Comparison of ENCODE assay signal across 13 cellular contexts in genomic region chr17:73358668-73359067, GRCh38. TPM values are rescaled to one million over a fixed set of nuclear protein-coding genes. Genes with fewer than 3 reads are reported as not detected.
A peak's percentile ranks its signal among the peaks of the same experiment; 100 is the strongest.
DNase-seq lines count a peak whose midpoint lies in the region; ATAC-seq, FAIRE-seq and TF ChIP-seq lines count a peak whose summit lies in the region.
"Had no signal": no experiment of that assay in that cellular context is flagged by ENCODE, and none has a peak within 500 bp of the region (broad histone marks: within the 10 kb centered on the region; RNA-seq: fewer than 3 reads in every experiment).

No MANE protein-coding gene starts in this region.

- H3K4me3 ChIP-seq in breast epithelium: no peak overlapping the region
- H3K4me3 ChIP-seq in H1 (ENCODE audit: extremely low read depth in 1 of 4, insufficient read depth in 2 of 4, low read depth in 3 of 4, low read length in 4 of 4): no peak overlapping the region
- H3K4me3 ChIP-seq in prostate gland: no peak overlapping the region

- H4K91ac ChIP-seq in H1 (replicated peaks; ENCODE audit: insufficient read length, low read length): no peak overlapping the region

- H3K18ac ChIP-seq in H1 (ENCODE audit: extremely low read depth, low read length): no peak overlapping the region

- no peak overlapping the region for H2BK5ac ChIP-seq in H1 (ENCODE audit: low read depth, low read length)

- TF ChIP-seq POLR2A in breast epithelium (IDR thresholded peaks at IDR 0.05): no peak
- TF ChIP-seq POLR2A in H1 (IDR thresholded peaks at IDR 0.05; ENCODE audit: control extremely low read depth in 1 of 2, low read depth in 2 of 2, low read length in 2 of 2): no peak
- TF ChIP-seq POLR2A in prostate gland (IDR thresholded peaks at IDR 0.05): no peak

- no peak overlapping the region for H3K23ac ChIP-seq in H1 (ENCODE audit: insufficient read length)

- no peak overlapping the region for H3K9ac ChIP-seq in H1 (replicated peaks in 1 of 4; ENCODE audit: extremely low read depth in 1 of 4, low read depth in 3 of 4, low read length in 3 of 4)

- no TSS peak for BruUV-seq in MCF 10A (replicated peaks; lab: Mats Ljungman, UMichigan)

- no peak overlapping the region for H2BK20ac ChIP-seq in H1 (ENCODE audit: low read length)

- no peak overlapping the region for H3K27ac Mint-ChIP-seq in MCF 10A (ENCODE audit: low read depth, unreplicated experiment)
- H3K27ac Mint-ChIP-seq: CD8-positive, alpha-beta memory T cell had no signal

- no peaks in the 10 kb centered on the region for H3K36me3 Mint-ChIP-seq in MCF 10A (ENCODE audit: insufficient read depth, unreplicated experiment)
- H3K36me3 Mint-ChIP-seq: CD8-positive, alpha-beta memory T cell had no signal

- H3K79me1 ChIP-seq in H1 (ENCODE audit: low read depth, low read length): no peaks in the 10 kb centered on the region

- H4K20me1 ChIP-seq in H1 (replicated peaks in 1 of 2; ENCODE audit: control insufficient read depth in 1 of 2, insufficient read depth in 2 of 2, low read length in 2 of 2): no peaks in the 10 kb centered on the region

- CTCF ChIA-PET in MCF 10A (lab: Yijun Ruan, JAX): interaction anchor here (1.1 to 1.9 kb wide), 4 partner anchors 29 to 631 kb away, joined by 3 to 6 read pairs (median 4); partner anchors contain the start of gene CDC42EP4
- CTCF ChIA-PET in H1 (lab: Charles Lee; ENCODE audit: partially characterized antibody): interaction anchor here (0.8 to 16.5 kb wide), 5 partner anchors 11 to 104 kb away, joined by 3 to 439 read pairs (median 18); partner anchors contain the start of genes CDC42EP4 and CPSF4L

- no peak for TF ChIP-seq EP300 in H1 (IDR thresholded peaks at IDR 0.05; ENCODE audit: borderline replicate concordance in 1 of 2, low read depth in 2 of 2, low read length in 2 of 2)

- POLR2A ChIA-PET in MCF 10A (lab: Yijun Ruan, JAX): interaction anchor here (1.7 kb wide), 2 partner anchors 48 to 50 kb away, joined by 8 to 20 read pairs; partner anchors contain the start of gene CDC42EP4
- POLR2A ChIA-PET in H1 (lab: Charles Lee; ENCODE audit: partially characterized antibody): no interaction called here

- TF ChIP-seq CTCF in breast epithelium (IDR thresholded peaks at IDR 0.05) (no peak), MCF 10A (IDR thresholded peaks at IDR 0.05; ENCODE audit: unreplicated experiment) (no peak), H1 (IDR thresholded peaks at IDR 0.05; ENCODE audit: control extremely low read depth in 1 of 3, insufficient read depth in 1 of 3, low read depth in 1 of 3, low read length in 3 of 3) (no peak), prostate gland (IDR thresholded peaks at IDR 0.05) (no peak)

- peak overlapping the region; percentile 75; the same call in 1 of the 2 replicates for H2BK12ac ChIP-seq in H1 (ENCODE audit: low read depth, low read length)

- H3K9me3 ChIP-seq in breast epithelium (no peaks in the 10 kb centered on the region), H1 (ENCODE audit: insufficient read depth in 2 of 2, low read depth in 1 of 2, low read length in 1 of 2) (no peaks in the 10 kb centered on the region), prostate gland (no peaks in the 10 kb centered on the region)

- no peaks in the 10 kb centered on the region for H3K9me3 Mint-ChIP-seq in MCF 10A (ENCODE audit: unreplicated experiment)
- H3K9me3 Mint-ChIP-seq: CD8-positive, alpha-beta memory T cell had no signal

- peaks cover 2% of the 10 kb centered on the region; the same call in 1 of the 2 replicates for H3K23me2 ChIP-seq in H1 (ENCODE audit: low read depth, low read length)

- no peak overlapping the region for H3K4me2 ChIP-seq in H1 (ENCODE audit: insufficient read depth in 1 of 2, low read depth in 2 of 2, low read length in 2 of 2)

- no peak for FAIRE-seq in H1 (lab: Jason Lieb, UNC)
- FAIRE-seq: H54 had no signal

- no peaks in the 10 kb centered on the region for H3K36me3 ChIP-seq in breast epithelium
- H3K36me3 ChIP-seq in H1 (ENCODE audit: control insufficient read depth in 2 of 4, insufficient read depth in 4 of 4, low read length in 3 of 4): no peaks in the 10 kb centered on the region
- no peaks in the 10 kb centered on the region for H3K36me3 ChIP-seq in prostate gland

- H2AFZ ChIP-seq in H1 (ENCODE audit: low read length): no peak overlapping the region

- H3K4me3 Mint-ChIP-seq in MCF 10A (ENCODE audit: unreplicated experiment): no peak overlapping the region
- H3K4me3 Mint-ChIP-seq: CD8-positive, alpha-beta memory T cell had no signal

- H4K5ac ChIP-seq in H1 (ENCODE audit: insufficient read length, low read depth, low read length): no peak overlapping the region

- no peak overlapping the region for H3K14ac ChIP-seq in H1 (ENCODE audit: insufficient read length)

- H3K4me1 Mint-ChIP-seq in MCF 10A (ENCODE audit: insufficient read depth, unreplicated experiment): peaks cover 20% of the 10 kb centered on the region
- H3K4me1 Mint-ChIP-seq: CD8-positive, alpha-beta memory T cell had no signal

- H3K27me3 Mint-ChIP-seq in MCF 10A (ENCODE audit: insufficient read depth, unreplicated experiment): no peaks in the 10 kb centered on the region
- H3K27me3 Mint-ChIP-seq: CD8-positive, alpha-beta memory T cell had no signal

- ATAC-seq in left ventricle myocardium superior: peak; percentile 68
- ATAC-seq in HG03025 (IDR thresholded peaks at IDR 0.05; ENCODE audit: low FRiP score, unreplicated experiment): no peak

- no peak overlapping the region for H2BK120ac ChIP-seq in H1 (replicated peaks; ENCODE audit: low read depth, low read length)

- no peaks in the 10 kb centered on the region for H3K79me2 ChIP-seq in H1 (ENCODE audit: control insufficient read depth in 1 of 2, insufficient read depth in 2 of 2, low read length in 2 of 2)

- DNase-seq in breast epithelium (ENCODE audit: low spot score in 2 of 2) (peak in 1 of 2 donors; percentile 73), MCF 10A (ENCODE audit: unreplicated experiment) (no peak), H1 (ENCODE audit: low read depth in 1 of 2, low spot score in 2 of 2) (no peak), left ventricle myocardium superior (peak; percentile 86), prostate gland (ENCODE audit: low spot score) (peak; percentile 65)
- DNase-seq in activated CD8-positive, alpha-beta memory T cell treated with anti-CD3 and anti-CD28 coated beads for 24 hours: no peak
- no peak for DNase-seq in stimulated activated CD4-positive, alpha-beta T cell treated with anti-CD3 and anti-CD28 coated beads, Interleukin-2, amount 100 ng/mL, for 48 hours
- DNase-seq: CD8-positive, alpha-beta memory T cell; DMS53; GF-D8 had no signal

- no peak overlapping the region for H3K56ac ChIP-seq in H1 (replicated peaks; ENCODE audit: insufficient read length, low read depth, low read length)

- H3K27me3 ChIP-seq in breast epithelium: no peaks in the 10 kb centered on the region
- no peaks in the 10 kb centered on the region for H3K27me3 ChIP-seq in H1 (replicated peaks in 1 of 4; ENCODE audit: control insufficient read depth in 3 of 4, extremely low read depth in 1 of 4, insufficient read depth in 3 of 4, low read length in 3 of 4)
- H3K27me3 ChIP-seq in prostate gland (replicated peaks; ENCODE audit: insufficient read depth): no peaks in the 10 kb centered on the region

- 87% methylated on average over 9 of the region's 9 CpGs; no CpG with 5 or more reads in 1 of the 2 experiments for WGBS in H1 (ENCODE audit: extremely low coverage in 1 of 2, insufficient coverage in 1 of 2, insufficient read length in 1 of 2, insufficient replicate concordance in 2 of 2, low coverage in 1 of 2, low lambda C conversion rate in 2 of 2, missing lambda C conversion rate in 1 of 2), 2 experiments
- WGBS in prostate gland: 52% methylated on average over 9 of the region's 9 CpGs

- H4K8ac ChIP-seq in H1 (ENCODE audit: extremely low read depth, insufficient read depth, low read length): no peak overlapping the region

- no peak for TF ChIP-seq RAD21 in H1 (IDR thresholded peaks at IDR 0.05 in 1 of 2, conservative IDR thresholded peaks at IDR 0.05 in 1 of 2; ENCODE audit: low read depth in 2 of 2, low read length in 2 of 2)

- intact Hi-C loops in breast epithelium (cut with DNase I; ENCODE audit: low total_unique reads) (no loop called here), MCF 10A (cut with micrococcal nuclease) (no loop called here), left ventricle myocardium superior (cut with micrococcal nuclease) (no loop called here), prostate gland (cut with DNase I) (loop anchor here (5.0 kb wide), 1 partner anchor 36 kb away; no protein-coding TSS in a partner anchor)

- H3K4me1 ChIP-seq in breast epithelium: peaks cover 6 to 14% of the 10 kb centered on the region in 2 donors
- H3K4me1 ChIP-seq in H1 (replicated peaks in 1 of 4; ENCODE audit: control insufficient read depth in 3 of 4, insufficient read depth in 4 of 4, low read length in 3 of 4): peaks cover 4 to 28% (median 24%) of the 10 kb centered on the region in 4 experiments
- peaks cover 18% of the 10 kb centered on the region for H3K4me1 ChIP-seq in prostate gland (replicated peaks)

- no peak overlapping the region for H2BK15ac ChIP-seq in H1 (ENCODE audit: low read length)

- H3K4ac ChIP-seq in H1 (replicated peaks; ENCODE audit: insufficient read length, low read depth, low read length): no peak overlapping the region

- H3K27ac ChIP-seq in breast epithelium (peak overlapping the region; percentile 3 to 79), H1 (ENCODE audit: low read depth, low read length) (no peak overlapping the region), prostate gland (peak overlapping the region; percentile 49 to 69)
- H3K27ac ChIP-seq: 22Rv1 had no signal

- H2AK5ac ChIP-seq in H1 (ENCODE audit: low read depth, low read length): no peak overlapping the region

TF ChIP-seq in H1, 55 proteins besides CTCF, POLR2A, EP300 and RAD21:
- no peak for TF ChIP-seq BRCA1 (IDR thresholded peaks at IDR 0.05; ENCODE audit: low read depth, low read length)
- TF ChIP-seq NRF1 (IDR thresholded peaks at IDR 0.05; ENCODE audit: low read depth, low read length): no peak

RNA-seq across cellular contexts. Expression of gene CDC42EP4, which starts 46.9 kb away (rescaled TPM):
- total RNA-seq in breast epithelium: 100 to 1,000 TPM in 2 of 3 donors, 10 to 100 TPM in 1; 71.0 to 141 (median 112) TPM
- total RNA-seq in MCF 10A (2022): 11.0 and 12.2 TPM in 2 replicates
- 12.6 and 13.1 TPM in 2 replicates for total RNA-seq in H1 (2021; fragmentation: NEBNext Ultra II Directional; extraction: Animal tissue kit (Norgen Biotek cat#: 25700))
- 8.8 and 13.9 TPM in 2 replicates for polyA plus RNA-seq in H1 (2011; rRNA removed)
- 10.7 TPM for polyA plus RNA-seq in H1 (2011; cell fraction: cytosol; rRNA removed)
- 12.2 TPM for polyA plus RNA-seq in H1 (2011; cell fraction: nucleus; rRNA removed)
- 8.2 to 11.6 TPM (median 10.3 TPM) in 4 replicates for polyA plus RNA-seq in H1 (2012, experiment 1 of 2)
- polyA plus RNA-seq in H1 (2012, experiment 2 of 2): 11.4 TPM
- polyA plus RNA-seq in H1 (2013, experiment 1 of 2): 6.2 TPM
- polyA plus RNA-seq in H1 (2013, experiment 2 of 2): 6.5 TPM
- polyA minus RNA-seq in H1 (2011; rRNA and poly(A)+ RNA removed): 10.9 and 12.7 TPM in 2 replicates
- polyA minus RNA-seq in H1 (2011; cell fraction: cytosol; rRNA and poly(A)+ RNA removed): 13.9 TPM
- 19.5 TPM for polyA minus RNA-seq in H1 (2011; cell fraction: nucleus; rRNA and poly(A)+ RNA removed)
- 51.4 TPM for total RNA-seq in left ventricle myocardium superior
- 100 to 1,000 TPM; 119 to 186 TPM for total RNA-seq in prostate gland

Comparison
In these comparisons a context has a peak if more than half of its experiments do, and no peak if none do; other contexts are left out.
1. DNase-seq: peak in left ventricle myocardium superior (single experiment) and prostate gland (single experiment); none in MCF 10A (single experiment), H1 (0 of 2), activated CD8-positive, alpha-beta memory T cell treated with anti-CD3 and anti-CD28 coated beads for 24 hours (single experiment) and stimulated activated CD4-positive, alpha-beta T cell treated with anti-CD3 and anti-CD28 coated beads, Interleukin-2, amount 100 ng/mL, for 48 hours (0 of 2).